Comparison of ENCODE assay signal across 13 cellular contexts in genomic region chr18:6781179-6781714, GRCh38. TPM values are rescaled to one million over a fixed set of nuclear protein-coding genes. Genes with fewer than 3 reads are reported as not detected.
DNase-seq lines count a peak whose midpoint lies in the region; ATAC-seq and TF ChIP-seq lines count a peak whose summit lies in the region.
"Had no signal": no experiment of that assay in that cellular context is flagged by ENCODE, and none has a peak within 500 bp of the region (broad histone marks: within the 10 kb centered on the region; RNA-seq: fewer than 3 reads in every experiment).

No MANE protein-coding gene starts in this region.

- 11 to 20% methylated on average over 7 of the region's 7 CpGs for WGBS in heart right ventricle, 2 donors

- H3K4me1 Mint-ChIP-seq in MCF 10A (ENCODE audit: insufficient read depth, unreplicated experiment) (peaks cover 8% of the 10 kb centered on the region), osteocyte (ENCODE audit: unreplicated experiment) (peaks cover 26% of the 10 kb centered on the region)
- no peaks in the 10 kb centered on the region for H3K4me1 Mint-ChIP-seq in activated CD8-positive, alpha-beta T cell treated with anti-CD3 and anti-CD28 coated beads, Interleukin-2, amount 10 ng/mL, durations not matched to agents 7 days and 5 days (ENCODE audit: low read depth)
- no peaks in the 10 kb centered on the region for H3K4me1 Mint-ChIP-seq in activated naive CD8-positive, alpha-beta T cell treated with anti-CD3 and anti-CD28 coated beads, Interleukin-2, amount 50 U/mL, for 24 hours

- intact Hi-C loops in breast epithelium (cut with DNase I; ENCODE audit: low total_unique reads): no loop called here
- intact Hi-C loops in MCF 10A (cut with micrococcal nuclease): no loop called here
- intact Hi-C loops in heart right ventricle (cut with DNase I): loop anchor here in 2 of 10 donors (5.0 to 10.0 kb wide), 2 partner anchors 39 to 64 kb away; no protein-coding TSS in a partner anchor

- H3K27ac ChIP-seq in breast epithelium: peak overlapping the region; percentile 38 to 83
- H3K27ac ChIP-seq in heart right ventricle: peak overlapping the region in 9 of 10 donors; percentile 2 to 56 (median 37)

- no peak for TF ChIP-seq POLR2A in breast epithelium (IDR thresholded peaks at IDR 0.05)

- H3K4me3 Mint-ChIP-seq in MCF 10A (ENCODE audit: unreplicated experiment) (no peak overlapping the region), osteocyte (ENCODE audit: unreplicated experiment) (no peak overlapping the region)
- H3K4me3 Mint-ChIP-seq in activated CD8-positive, alpha-beta T cell treated with anti-CD3 and anti-CD28 coated beads, Interleukin-2, amount 10 ng/mL, durations not matched to agents 7 days and 5 days: no peak overlapping the region
- no peak overlapping the region for H3K4me3 Mint-ChIP-seq in activated naive CD8-positive, alpha-beta T cell treated with anti-CD3 and anti-CD28 coated beads, Interleukin-2, amount 50 U/mL, for 24 hours

- peak; percentile 19 to 76 (median 62) for ATAC-seq in heart right ventricle
- no peak for ATAC-seq in activated CD8-positive, alpha-beta T cell treated with anti-CD3 and anti-CD28 coated beads, Interleukin-2, amount 10 ng/mL, durations not matched to agents 7 days and 5 days
- ATAC-seq in activated naive CD8-positive, alpha-beta T cell treated with anti-CD3 and anti-CD28 coated beads, Interleukin-2, amount 50 U/mL, for 24 hours: no peak

- no peaks in the 10 kb centered on the region for H3K27me3 ChIP-seq in breast epithelium
- no peaks in the 10 kb centered on the region for H3K27me3 ChIP-seq in heart right ventricle

- CTCF ChIA-PET in MCF 10A (lab: Yijun Ruan, JAX): interaction anchor here (0.7 to 0.9 kb wide), 2 partner anchors 105 to 644 kb away, joined by 4 read pairs; no protein-coding TSS in a partner anchor
- CTCF ChIA-PET in activated CD8-positive, alpha-beta T cell treated with anti-CD3 and anti-CD28 coated beads, Interleukin-2, amount 10 ng/mL, durations not matched to agents 7 days and 5 days (lab: Charles Lee): no interaction called here

- H3K4me1 ChIP-seq in breast epithelium: peaks cover 2 to 7% of the 10 kb centered on the region in 2 donors
- H3K4me1 ChIP-seq in heart right ventricle: peaks cover 4 to 23% (median 16%) of the 10 kb centered on the region in 9 donors

- TF ChIP-seq CTCF in breast epithelium (IDR thresholded peaks at IDR 0.05): no peak
- no peak for TF ChIP-seq CTCF in MCF 10A (IDR thresholded peaks at IDR 0.05; ENCODE audit: unreplicated experiment)
- no peak for TF ChIP-seq CTCF in heart right ventricle (IDR thresholded peaks at IDR 0.05)
- no peak for TF ChIP-seq CTCF in osteocyte (IDR thresholded peaks at IDR 0.05)

- H3K27ac Mint-ChIP-seq in MCF 10A (ENCODE audit: low read depth, unreplicated experiment) (no peak overlapping the region), osteocyte (ENCODE audit: unreplicated experiment) (peak overlapping the region; percentile 68)
- H3K27ac Mint-ChIP-seq in activated CD8-positive, alpha-beta T cell treated with anti-CD3 and anti-CD28 coated beads, Interleukin-2, amount 10 ng/mL, durations not matched to agents 7 days and 5 days: no peak overlapping the region
- no peak overlapping the region for H3K27ac Mint-ChIP-seq in activated naive CD8-positive, alpha-beta T cell treated with anti-CD3 and anti-CD28 coated beads, Interleukin-2, amount 50 U/mL, for 24 hours

- H3K36me3 ChIP-seq in breast epithelium: no peaks in the 10 kb centered on the region
- no peaks in the 10 kb centered on the region for H3K36me3 ChIP-seq in heart right ventricle

- DNase-seq in breast epithelium (ENCODE audit: low spot score in 2 of 2): no peak
- DNase-seq in MCF 10A (ENCODE audit: unreplicated experiment): no peak
- DNase-seq in heart right ventricle: no peak
- no peak for DNase-seq in osteocyte (ENCODE audit: extremely low spot score, unreplicated experiment)
- DNase-seq in activated CD8-positive, alpha-beta T cell treated with anti-CD3 and anti-CD28 coated beads, Interleukin-2, amount 10 ng/mL, durations not matched to agents 7 days and 5 days: no peak
- no peak for DNase-seq in activated naive CD8-positive, alpha-beta T cell treated with anti-CD3 and anti-CD28 coated beads, Interleukin-2, amount 50 U/mL, for 24 hours
- DNase-seq in NCI-H1048 (lab: John Stamatoyannopoulos, UW): no peak
- DNase-seq in NCI-H774 (lab: John Stamatoyannopoulos, UW): no peak
- DNase-seq: anterior cingulate cortex, DMS79 treated with DMSO at 0.1 percent for 48 hours, NCI-H1436 treated with DMSO at 0.1 percent for 48 hours, T-helper 9 cell had no signal

- H3K9me3 ChIP-seq in breast epithelium (no peaks in the 10 kb centered on the region), heart right ventricle (no peaks in the 10 kb centered on the region)

- no peaks in the 10 kb centered on the region for H3K9me3 Mint-ChIP-seq in MCF 10A (ENCODE audit: unreplicated experiment)
- H3K9me3 Mint-ChIP-seq in osteocyte (ENCODE audit: unreplicated experiment): no peaks in the 10 kb centered on the region
- H3K9me3 Mint-ChIP-seq in activated CD8-positive, alpha-beta T cell treated with anti-CD3 and anti-CD28 coated beads, Interleukin-2, amount 10 ng/mL, durations not matched to agents 7 days and 5 days (ENCODE audit: insufficient read depth): peaks cover 3% of the 10 kb centered on the region
- peaks cover 16% of the 10 kb centered on the region for H3K9me3 Mint-ChIP-seq in activated naive CD8-positive, alpha-beta T cell treated with anti-CD3 and anti-CD28 coated beads, Interleukin-2, amount 50 U/mL, for 24 hours

- BruUV-seq in MCF 10A (replicated peaks; lab: Mats Ljungman, UMichigan): no TSS peak

- H3K4me3 ChIP-seq in breast epithelium: peak overlapping the region in 1 of 3 donors; percentile 33
- H3K4me3 ChIP-seq in heart right ventricle: no peak overlapping the region

- no peaks in the 10 kb centered on the region for H3K27me3 Mint-ChIP-seq in MCF 10A (ENCODE audit: insufficient read depth, unreplicated experiment)
- H3K27me3 Mint-ChIP-seq in osteocyte (ENCODE audit: unreplicated experiment): no peaks in the 10 kb centered on the region
- H3K27me3 Mint-ChIP-seq in activated CD8-positive, alpha-beta T cell treated with anti-CD3 and anti-CD28 coated beads, Interleukin-2, amount 10 ng/mL, durations not matched to agents 7 days and 5 days (ENCODE audit: low read depth): no peaks in the 10 kb centered on the region
- no peaks in the 10 kb centered on the region for H3K27me3 Mint-ChIP-seq in activated naive CD8-positive, alpha-beta T cell treated with anti-CD3 and anti-CD28 coated beads, Interleukin-2, amount 50 U/mL, for 24 hours

- H3K36me3 Mint-ChIP-seq in MCF 10A (ENCODE audit: insufficient read depth, unreplicated experiment) (no peaks in the 10 kb centered on the region), osteocyte (ENCODE audit: unreplicated experiment) (no peaks in the 10 kb centered on the region)
- H3K36me3 Mint-ChIP-seq in activated CD8-positive, alpha-beta T cell treated with anti-CD3 and anti-CD28 coated beads, Interleukin-2, amount 10 ng/mL, durations not matched to agents 7 days and 5 days (ENCODE audit: low read depth): no peaks in the 10 kb centered on the region
- H3K36me3 Mint-ChIP-seq in activated naive CD8-positive, alpha-beta T cell treated with anti-CD3 and anti-CD28 coated beads, Interleukin-2, amount 50 U/mL, for 24 hours (ENCODE audit: low read depth): no peaks in the 10 kb centered on the region

- POLR2A ChIA-PET in MCF 10A (lab: Yijun Ruan, JAX): interaction anchor here (0.5 to 0.6 kb wide), 2 partner anchors 48 to 103 kb away, joined by 3 read pairs; no protein-coding TSS in a partner anchor
- POLR2A ChIA-PET in activated CD8-positive, alpha-beta T cell treated with anti-CD3 and anti-CD28 coated beads, Interleukin-2, amount 10 ng/mL, durations not matched to agents 7 days and 5 days (lab: Charles Lee): no interaction called here

RNA-seq across cellular contexts. Expression of gene ARHGAP28, which starts 51.7 kb away (rescaled TPM):
- total RNA-seq in breast epithelium: 10 to 100 TPM in 2 of 3 donors, 1 to 10 TPM in 1; 7.3 to 13.0 (median 10.8) TPM
- 1.9 and 3.0 TPM in 2 replicates for total RNA-seq in MCF 10A (2022)
- total RNA-seq in heart right ventricle: 1 to 10 TPM in 9 of 10 donors, under 1 TPM in 1; 0.82 to 5.3 (median 2.6) TPM
- polyA plus RNA-seq in heart right ventricle: under 1 TPM; 0.35 to 0.66 TPM
- total RNA-seq in osteocyte: 18.1 and 22.8 TPM in 2 replicates
- not detected for total RNA-seq in activated CD8-positive, alpha-beta T cell treated with anti-CD3 and anti-CD28 coated beads, Interleukin-2, amount 10 ng/mL, durations not matched to agents 7 days and 5 days
- total RNA-seq: HT-29 had no signal

Comparison
In these comparisons a context has a peak if more than half of its experiments do, and no peak if none do; other contexts are left out.
1. ATAC-seq: peak in heart right ventricle (8 of 8); none in activated CD8-positive, alpha-beta T cell treated with anti-CD3 and anti-CD28 coated beads, Interleukin-2, amount 10 ng/mL, durations not matched to agents 7 days and 5 days (single experiment) and activated naive CD8-positive, alpha-beta T cell treated with anti-CD3 and anti-CD28 coated beads, Interleukin-2, amount 50 U/mL, for 24 hours (single experiment).